ENCODE assay signal across 10 cellular contexts in genomic region chr10:122164815-122165491, GRCh38.
A peak's percentile ranks its signal among the peaks of the same experiment; 100 is the strongest.
DNase-seq lines count a peak whose midpoint lies in the region; ATAC-seq and TF ChIP-seq lines count a peak whose summit lies in the region.
"Had no signal": no experiment of that assay in that cellular context is flagged by ENCODE, and none has a peak within 500 bp of the region (broad histone marks: within the 10 kb centered on the region; RNA-seq: fewer than 3 reads in every experiment).

No MANE protein-coding gene starts in this region.

- no peak overlapping the region for H2AFZ ChIP-seq in neural cell (ENCODE audit: low read depth, low read length)

- H3K79me2 ChIP-seq in neural cell (replicated peaks; ENCODE audit: insufficient read depth, low read length), result peaks cover 50% of the 10 kb centered on the region

- peak; percentile 7 for DNase-seq in DMS153 (lab: John Stamatoyannopoulos, UW)
- peak; percentile 40 for DNase-seq in NCI-H146 treated with DMSO at 0.1 percent for 48 hours (lab: John Stamatoyannopoulos, UW; ENCODE audit: unreplicated experiment)
- DNase-seq in glomerular visceral epithelial cell (ENCODE audit: extremely low spot score), result peak; percentile 64
- no peak for DNase-seq in activated T-cell treated with anti-CD3 and anti-CD28 coated beads, Interleukin-2, amount 50 U/mL, for 48 hours
- no peak for DNase-seq in T-helper 2 cell
- DNase-seq in SW 1271 (lab: John Stamatoyannopoulos, UW), result no peak
- DNase-seq: activated CD4-positive, alpha-beta T cell treated with anti-CD3 and anti-CD28 coated beads, Interleukin-2, amount 50 U/mL, for 48 hours; activated naive CD4-positive, alpha-beta T cell treated with anti-CD3 and anti-CD28 coated beads, Interleukin-2, amount 50 U/mL, for 16 hours had no signal

- peak overlapping the region; percentile 95 for H3K27ac ChIP-seq in neural cell (ENCODE audit: low read length)

- ATAC-seq in GM19351 (IDR thresholded peaks at IDR 0.05; ENCODE audit: unreplicated experiment), result no peak

- no peaks in the 10 kb centered on the region for H3K9me3 ChIP-seq in neural cell (ENCODE audit: low read length)

- H3K4me3 ChIP-seq in neural cell (ENCODE audit: low read length), result peak overlapping the region; percentile 94

- peaks cover 4% of the 10 kb centered on the region for H4K20me1 ChIP-seq in neural cell (ENCODE audit: insufficient read depth)

- H3K27me3 ChIP-seq in neural cell (ENCODE audit: insufficient read depth, low read depth, low read length), result no peaks in the 10 kb centered on the region

- no peak for TF ChIP-seq EP300 in neural cell (conservative IDR thresholded peaks at IDR 0.05; ENCODE audit: poor library complexity, severe bottlenecking)

- H3K4me2 ChIP-seq in neural cell (ENCODE audit: low read length), result peak overlapping the region; percentile 83

- no peaks in the 10 kb centered on the region for H3K9me2 ChIP-seq in neural cell (ENCODE audit: insufficient read depth, low read length)

- no peak for TF ChIP-seq CTCF in neural cell (IDR thresholded peaks at IDR 0.05; ENCODE audit: poor library complexity, severe bottlenecking)

- no peak for TF ChIP-seq RAD21 in neural cell (conservative IDR thresholded peaks at IDR 0.05)

- peaks cover 14% of the 10 kb centered on the region for H3F3A ChIP-seq in neural cell (ENCODE audit: insufficient read depth, low read length, poor library complexity, severe bottlenecking)

- peak overlapping the region; percentile 99 for H3K9ac ChIP-seq in neural cell (ENCODE audit: low read length)

- no peaks in the 10 kb centered on the region for H3K36me3 ChIP-seq in neural cell (ENCODE audit: insufficient read depth, low read length)

TF ChIP-seq in neural cell, 6 proteins besides CTCF, POLR2A, EP300 and RAD21:
- TF ChIP-seq EZH2 (IDR thresholded peaks at IDR 0.05; ENCODE audit: borderline replicate concordance, insufficient read depth, low read length, poor library complexity, severe bottlenecking) (no peak), SMC3 (conservative IDR thresholded peaks at IDR 0.05; ENCODE audit: poor library complexity) (no peak), REST (IDR thresholded peaks at IDR 0.05; ENCODE audit: borderline replicate concordance) (no peak), POLR2AphosphoS5 (IDR thresholded peaks at IDR 0.05) (peak; percentile 9), MXI1 (conservative IDR thresholded peaks at IDR 0.05; ENCODE audit: poor library complexity, severe bottlenecking) (peak; percentile 82), TAF1 (IDR thresholded peaks at IDR 0.05; ENCODE audit: low read depth) (no peak)

Comparison
In these comparisons a context has a peak if more than half of its experiments do, and no peak if none do; other contexts are left out.
1. DNase-seq: peak in DMS153 (single experiment), NCI-H146 treated with DMSO at 0.1 percent for 48 hours (single experiment) and glomerular visceral epithelial cell (single experiment); none in activated T-cell treated with anti-CD3 and anti-CD28 coated beads, Interleukin-2, amount 50 U/mL, for 48 hours (0 of 2), T-helper 2 cell (0 of 5) and SW 1271 (0 of 2).